Comparison of ENCODE assay signal across 16 cellular contexts in genomic region chr5:98941131-98941883, GRCh38. TPM values are rescaled to one million over a fixed set of nuclear protein-coding genes. Genes with fewer than 3 reads are reported as not detected.
A peak's percentile ranks its signal among the peaks of the same experiment; 100 is the strongest.
DNase-seq lines count a peak whose midpoint lies in the region.
"Had no signal": no experiment of that assay in that cellular context is flagged by ENCODE, and none has a peak within 500 bp of the region (broad histone marks: within the 10 kb centered on the region; RNA-seq: fewer than 3 reads in every experiment).

No MANE protein-coding gene starts in this region.

- H3K9me3 ChIP-seq in mesenchymal stem cell (ENCODE audit: control insufficient read depth, low read length) = no peaks in the 10 kb centered on the region

- no peak overlapping the region for H3K4ac ChIP-seq in mesenchymal stem cell (ENCODE audit: low read depth in 1 of 2, low read length in 2 of 2)

- no peak overlapping the region for H2BK12ac ChIP-seq in mesenchymal stem cell (ENCODE audit: low read length in 2 of 2)

- peaks cover 16 to 39% (median 29%) of the 10 kb centered on the region in 3 donors for H3K4me1 Mint-ChIP-seq in IgD-negative memory B cell

- H3K18ac ChIP-seq in mesenchymal stem cell (ENCODE audit: low read depth in 1 of 2, low read length in 2 of 2) = no peak overlapping the region

- 94% methylated on average over 5 of the region's 6 CpGs for WGBS in mesenchymal stem cell

- no peak overlapping the region for H2BK5ac ChIP-seq in mesenchymal stem cell (ENCODE audit: low read depth, low read length, poor library complexity, severe bottlenecking)

- no peaks in the 10 kb centered on the region for H3K27me3 Mint-ChIP-seq in IgD-negative memory B cell

- peak overlapping the region; percentile 31 for H3K9ac ChIP-seq in mesenchymal stem cell (ENCODE audit: low read length)

- no peak overlapping the region for H3K4me3 ChIP-seq in mesenchymal stem cell (ENCODE audit: insufficient read depth in 1 of 2, low read depth in 1 of 2, low read length in 2 of 2)

- peaks cover 7% of the 10 kb centered on the region for H3K79me1 ChIP-seq in mesenchymal stem cell (replicated peaks; ENCODE audit: low read length, poor library complexity, severe bottlenecking)

- peak; percentile 59 for DNase-seq in CD1c-positive myeloid dendritic cell (ENCODE audit: extremely low spot score)
- peak; percentile 91 for DNase-seq in SKM-1 treated with dmso at 0.1 percent for 144 hours (lab: John Stamatoyannopoulos, UW; ENCODE audit: unreplicated experiment)
- no peak for DNase-seq in mesenchymal stem cell
- no peak for DNase-seq in GM19240 (ENCODE audit: insufficient read length, low spot score)
- DNase-seq in glomerular visceral epithelial cell (ENCODE audit: extremely low spot score) = no peak
- DNase-seq in DMS53 (lab: John Stamatoyannopoulos, UW) = no peak
- no peak for DNase-seq in NCI-H2081 treated with DMSO at 0.1 percent for 48 hours (lab: John Stamatoyannopoulos, UW)
- DNase-seq: activated CD4-positive, CD25-positive, alpha-beta regulatory T cell treated with anti-CD3 and anti-CD28 coated beads, Interleukin-2, amount 50 U/mL, for 72 hours; activated naive CD4-positive, alpha-beta T cell treated with Interleukin-2 at 50 U/mL for 16 hours; brain microvascular endothelial cell; left colon; NCI-H2029; NCI-H526 treated with DMSO at 0.1 percent for 48 hours had no signal

- no peak overlapping the region for H2AK5ac ChIP-seq in mesenchymal stem cell (ENCODE audit: low read length, severe bottlenecking)

- H3K36me3 Mint-ChIP-seq in IgD-negative memory B cell = peaks cover 4% of the 10 kb centered on the region

- H3K9me3 Mint-ChIP-seq in IgD-negative memory B cell = no peaks in the 10 kb centered on the region
- H3K9me3 Mint-ChIP-seq: nephron; T-helper 1 cell treated with Interleukin-12 subunit alpha and Interleukin-12 subunit beta and Interleukin-4 antibody, amounts not matched to agents 30 μg/mL and 1 μg/mL, for 36 hours had no signal

- no peaks in the 10 kb centered on the region for H3K27me3 ChIP-seq in mesenchymal stem cell (ENCODE audit: control insufficient read depth in 1 of 2, insufficient read depth in 1 of 2, low read length in 2 of 2)
- H3K27me3 ChIP-seq: brain microvascular endothelial cell had no signal

- H2BK120ac ChIP-seq in mesenchymal stem cell (ENCODE audit: low read depth, low read length) = no peak overlapping the region

- H3K23ac ChIP-seq in mesenchymal stem cell (ENCODE audit: low read length in 2 of 2) = no peak overlapping the region

- no peaks in the 10 kb centered on the region for H3K36me3 ChIP-seq in mesenchymal stem cell (ENCODE audit: control insufficient read depth in 1 of 2, insufficient read depth in 2 of 2, low read depth in 1 of 2, low read length in 2 of 2)
- H3K36me3 ChIP-seq: brain microvascular endothelial cell had no signal

- H4K91ac ChIP-seq in mesenchymal stem cell (ENCODE audit: low read length) = no peak overlapping the region

- H2AFZ ChIP-seq in mesenchymal stem cell (ENCODE audit: low read depth, low read length) = no peak overlapping the region

- H3K27ac ChIP-seq in mesenchymal stem cell (ENCODE audit: low read length, poor library complexity, severe bottlenecking) = no peak overlapping the region
- H3K27ac ChIP-seq: brain microvascular endothelial cell had no signal

- no peak overlapping the region for H3K4me2 ChIP-seq in mesenchymal stem cell (ENCODE audit: low read length, poor library complexity, severe bottlenecking)

- H4K8ac ChIP-seq in mesenchymal stem cell (ENCODE audit: low read length) = no peak overlapping the region

- no peak overlapping the region for H2BK15ac ChIP-seq in mesenchymal stem cell (ENCODE audit: low read depth, poor library complexity, severe bottlenecking)

- H3K4me1 ChIP-seq in mesenchymal stem cell (ENCODE audit: control insufficient read depth, insufficient read depth, low read depth, low read length) = no peaks in the 10 kb centered on the region

- no peak overlapping the region for H3K14ac ChIP-seq in mesenchymal stem cell (ENCODE audit: low read length in 2 of 2)

- peak overlapping the region in 2 of 3 donors; percentile 10 to 26 for H3K27ac Mint-ChIP-seq in IgD-negative memory B cell
- H3K27ac Mint-ChIP-seq: T-helper 1 cell treated with Interleukin-12 subunit alpha and Interleukin-12 subunit beta and Interleukin-4 antibody, amounts not matched to agents 30 μg/mL and 1 μg/mL, for 36 hours had no signal

- no peak overlapping the region for H3K4me3 Mint-ChIP-seq in IgD-negative memory B cell
- H3K4me3 Mint-ChIP-seq: nephron; T-helper 1 cell treated with Interleukin-12 subunit alpha and Interleukin-12 subunit beta and Interleukin-4 antibody, amounts not matched to agents 30 μg/mL and 1 μg/mL, for 36 hours had no signal

RNA-seq across cellular contexts. Expression of gene CHD1, which starts 12.5 kb away (rescaled TPM):
- 13.9 TPM for polyA plus RNA-seq in IgD-negative memory B cell
- polyA plus RNA-seq in mesenchymal stem cell (2013, experiment 1 of 2) = 18.1 TPM
- polyA plus RNA-seq in mesenchymal stem cell (2013, experiment 2 of 2) = 18.2 TPM

Comparison
In these comparisons a context has a peak if more than half of its experiments do, and no peak if none do; other contexts are left out.
1. DNase-seq: peak in CD1c-positive myeloid dendritic cell (single experiment) and SKM-1 treated with dmso at 0.1 percent for 144 hours (single experiment); none in mesenchymal stem cell (single experiment), GM19240 (single experiment), glomerular visceral epithelial cell (single experiment), DMS53 (single experiment) and NCI-H2081 treated with DMSO at 0.1 percent for 48 hours (single experiment).